In genomic region chr11:107563702-107564101, GRCh38 we compare ENCODE assay signal across 8 cellular contexts. TPM values are rescaled to one million over a fixed set of nuclear protein-coding genes. Genes with fewer than 3 reads are reported as not detected.
DNase-seq lines count a peak whose midpoint lies in the region; ATAC-seq and TF ChIP-seq lines count a peak whose summit lies in the region.

No MANE protein-coding gene starts in this region.

- 0% methylated on average over 2 of the region's 2 CpGs for WGBS in aorta, 2 donors

- H3K27ac Mint-ChIP-seq in T-helper 17 cell (peak overlapping the region; percentile 78), chondrocyte (ENCODE audit: unreplicated experiment) (peak overlapping the region; percentile 89)

- H3K27ac ChIP-seq in aorta (ENCODE audit: low read depth in 1 of 2, low read length in 2 of 2) = no peak overlapping the region

- H3K36me3 ChIP-seq in aorta (ENCODE audit: control insufficient read depth in 1 of 2, insufficient read depth in 2 of 2, low read length in 1 of 2) = no peaks in the 10 kb centered on the region

- H3K4me1 Mint-ChIP-seq in T-helper 17 cell = peaks cover 34% of the 10 kb centered on the region
- H3K4me1 Mint-ChIP-seq in chondrocyte (ENCODE audit: low read depth) = peaks cover 39% of the 10 kb centered on the region

- H3K9me3 ChIP-seq in T-helper 17 cell (ENCODE audit: control insufficient read depth, low read length, poor library complexity, severe bottlenecking) (no peaks in the 10 kb centered on the region), aorta (ENCODE audit: control insufficient read depth, low read length) (no peaks in the 10 kb centered on the region)

- no peak for DNase-seq in Right ventricle myocardium inferior (ENCODE audit: missing footprints)
- DNase-seq in cardiac septum (ENCODE audit: low spot score) = no peak
- peak; percentile 41 for DNase-seq in HFF-Myc (ENCODE audit: extremely low read depth, low read depth)
- peak; percentile 69 for DNase-seq in MV-4-11 (lab: John Stamatoyannopoulos, UW)
- no peak for DNase-seq in T-helper 17 cell
- DNase-seq in chondrocyte (ENCODE audit: low spot score) = no peak
- peak; percentile 45 for DNase-seq in medulla oblongata (ENCODE audit: extremely low spot score)
- DNase-seq in aorta = no peak

- H3K27me3 ChIP-seq in aorta (ENCODE audit: control insufficient read depth in 1 of 2, insufficient read depth in 2 of 2, low read length in 1 of 2) = no peaks in the 10 kb centered on the region

- H3K4me1 ChIP-seq in aorta (ENCODE audit: control insufficient read depth in 1 of 2, insufficient read depth in 2 of 2, low read length in 2 of 2) = peaks cover 0 to 3% of the 10 kb centered on the region in 2 donors

- H3K36me3 Mint-ChIP-seq in T-helper 17 cell (ENCODE audit: low read depth) (peaks cover 2% of the 10 kb centered on the region), chondrocyte (ENCODE audit: low read depth) (no peaks in the 10 kb centered on the region)

- H3K4me3 ChIP-seq in HFF-Myc (replicated peaks; ENCODE audit: low read depth, low read length) = peak overlapping the region; percentile 64
- no peak overlapping the region for H3K4me3 ChIP-seq in aorta (ENCODE audit: low read length in 2 of 2)

- ATAC-seq in Right ventricle myocardium inferior (peak; percentile 21), T-helper 17 cell (no peak), aorta (ENCODE audit: low FRiP score) (peak; percentile 58)

- H3K4me3 Mint-ChIP-seq in T-helper 17 cell = no peak overlapping the region
- H3K4me3 Mint-ChIP-seq in chondrocyte (ENCODE audit: unreplicated experiment) = peak overlapping the region; percentile 37

- H3K27me3 Mint-ChIP-seq in T-helper 17 cell (no peaks in the 10 kb centered on the region), chondrocyte (ENCODE audit: low read depth) (peaks cover 3% of the 10 kb centered on the region)

- TF ChIP-seq CTCF in HFF-Myc (IDR thresholded peaks at IDR 0.05; ENCODE audit: low read depth, low read length, missing control alignments) = peak; percentile 63
- TF ChIP-seq CTCF in chondrocyte (IDR thresholded peaks at IDR 0.05) = peak; percentile 86

- intact Hi-C loops in Right ventricle myocardium inferior (cut with DNase I) (loop anchor here (5.0 kb wide), 1 partner anchor 124 kb away; no protein-coding TSS in a partner anchor), cardiac septum (cut with DNase I) (no loop called here), aorta (cut with DNase I) (loop anchor here in 1 of 2 donors (5.0 kb wide), 1 partner anchor 124 kb away; no protein-coding TSS in a partner anchor)

- no peaks in the 10 kb centered on the region for H3K9me3 Mint-ChIP-seq in chondrocyte (ENCODE audit: low read depth)

RNA-seq across cellular contexts. Expression of gene ALKBH8, which starts 1.8 kb away (rescaled TPM):
- total RNA-seq in Right ventricle myocardium inferior (5.5 TPM), cardiac septum (6.2 TPM), T-helper 17 cell (10 to 100 TPM in 1 of 2 donors, 1 to 10 TPM in 1; 8.9 to 12.4 TPM), chondrocyte (5.8 to 9.2 TPM (median 6.2 TPM) in 3 replicates), aorta (1 to 10 TPM; 7.1 to 9.1 TPM)
- 1 to 10 TPM; 4.3 to 5.9 TPM for polyA plus RNA-seq in aorta

RNA-seq across cellular contexts. Expression of gene ELMOD1, which starts 27.2 kb away (rescaled TPM):
- total RNA-seq in Right ventricle myocardium inferior (0.41 TPM), cardiac septum (0.89 TPM), T-helper 17 cell (not detected), chondrocyte (0.15 TPM in 1 of 3 replicates, not detected in the others), aorta (under 1 TPM; 0.32 to 0.33 TPM)
- polyA plus RNA-seq in aorta = not detected

Comparison
In these comparisons a context has a peak if more than half of its experiments do, and no peak if none do; other contexts are left out.
1. DNase-seq: peak in HFF-Myc (single experiment), MV-4-11 (single experiment) and medulla oblongata (single experiment); none in Right ventricle myocardium inferior (single experiment), cardiac septum (single experiment), T-helper 17 cell (0 of 3), chondrocyte (single experiment) and aorta (0 of 2).